12 cellular contexts compared by ENCODE assay signal in genomic region chr3:13475871-13476590, GRCh38. TPM values are rescaled to one million over a fixed set of nuclear protein-coding genes. Genes with fewer than 3 reads are reported as not detected.
DNase-seq lines count a peak whose midpoint lies in the region; ATAC-seq and TF ChIP-seq lines count a peak whose summit lies in the region.
"Had no signal": no experiment of that assay in that cellular context is flagged by ENCODE, and none has a peak within 500 bp of the region (broad histone marks: within the 10 kb centered on the region; RNA-seq: fewer than 3 reads in every experiment).

No MANE protein-coding gene starts in this region.

- 68 to 72% methylated on average over 7 of the region's 7 CpGs for WGBS in GM23248 (ENCODE audit: low coverage in 1 of 2, low lambda C conversion rate in 2 of 2, missing lambda C conversion rate in 2 of 2), 2 experiments
- WGBS in trophoblast cell (ENCODE audit: extremely low coverage, insufficient coverage, insufficient read length): no CpG with 5 or more reads among the region's 7 CpGs

- 0 out of 2 replicates have a peak, but pooled peaks cover 4% of the 10 kb centered on the region for H3F3A ChIP-seq in GM23248 (ENCODE audit: insufficient read depth)

- H3K4me1 ChIP-seq in GM23248 (ENCODE audit: insufficient read depth) (peaks cover 3% of the 10 kb centered on the region; the same call in 1 of the 2 replicates), trophoblast cell (ENCODE audit: control insufficient read depth in 1 of 2, insufficient read depth in 2 of 2, low read length in 2 of 2) (peaks cover 7 to 23% of the 10 kb centered on the region in 2 experiments)

- no peak overlapping the region for H3K18ac ChIP-seq in trophoblast cell (ENCODE audit: low read length)

- H4K8ac ChIP-seq in trophoblast cell (ENCODE audit: low read depth, low read length): no peak overlapping the region

- in situ Hi-C loops in GM23248 (cut with MboI): loop anchor here (25.0 kb wide), 1 partner anchor 411 kb away; the partner anchor contains the start of gene WNT7A

- H2BK120ac ChIP-seq in trophoblast cell (ENCODE audit: insufficient read depth, low read length, poor library complexity): no peak overlapping the region

- H3K27ac ChIP-seq in C4-2B (peak overlapping the region; percentile 67), GM23248 (no peak overlapping the region), trophoblast cell (ENCODE audit: low read depth, low read length) (no peak overlapping the region)

- H3K23ac ChIP-seq in trophoblast cell (ENCODE audit: low read length): no peak overlapping the region

- H3K4ac ChIP-seq in trophoblast cell (ENCODE audit: low read depth, low read length): no peak overlapping the region

- no peak overlapping the region for H2AK5ac ChIP-seq in trophoblast cell (ENCODE audit: low read length)

- DNase-seq in GM23248: peak; percentile 30
- DNase-seq in RPMI7951 (ENCODE audit: low read depth): peak; percentile 70
- DNase-seq in trophoblast cell: peak; percentile 67 to 82
- no peak for DNase-seq in Ammon's horn (ENCODE audit: low spot score)
- DNase-seq in GOT3 (lab: John Stamatoyannopoulos, UW): no peak
- DNase-seq: NCI-H2081, T1000 had no signal

- H3K9ac ChIP-seq in GM23248 (no peak overlapping the region), trophoblast cell (ENCODE audit: low read length) (no peak overlapping the region)

- H3K79me2 ChIP-seq in GM23248 (ENCODE audit: insufficient read depth) (no peaks in the 10 kb centered on the region), trophoblast cell (ENCODE audit: control insufficient read depth, insufficient read depth, low read length, poor library complexity) (peaks cover 4% of the 10 kb centered on the region)

- no peaks in the 10 kb centered on the region for H3K9me2 ChIP-seq in GM23248 (ENCODE audit: insufficient read depth)

- no peaks in the 10 kb centered on the region; the same call in 1 of the 2 replicates for H3K27me3 ChIP-seq in GM23248 (replicated peaks; ENCODE audit: insufficient read depth)
- no peaks in the 10 kb centered on the region for H3K27me3 ChIP-seq in trophoblast cell (ENCODE audit: insufficient read depth, low read length)

- H4K20me1 ChIP-seq in GM23248 (ENCODE audit: insufficient read depth): no peaks in the 10 kb centered on the region

- no peak overlapping the region for H2BK5ac ChIP-seq in trophoblast cell (ENCODE audit: low read depth, low read length, poor library complexity)

- H3K4me2 ChIP-seq in GM23248 (ENCODE audit: unreplicated experiment) (no peak overlapping the region), trophoblast cell (ENCODE audit: low read length) (no peak overlapping the region)

- H3K9me3 ChIP-seq in GM23248 (ENCODE audit: low read depth) (no peaks in the 10 kb centered on the region), trophoblast cell (ENCODE audit: insufficient read depth, low read depth, low read length) (peaks cover 1% of the 10 kb centered on the region)

- H3K4me3 ChIP-seq in GM23248 (no peak overlapping the region), trophoblast cell (ENCODE audit: low read depth, low read length) (no peak overlapping the region)

- H4K91ac ChIP-seq in trophoblast cell (ENCODE audit: low read depth, low read length): no peak overlapping the region

- ATAC-seq in GM18870 (IDR thresholded peaks at IDR 0.05; ENCODE audit: unreplicated experiment): no peak
- ATAC-seq: activated CD4-positive, CD25-positive, alpha-beta regulatory T cell treated with anti-CD3 and anti-CD28 coated beads, Interleukin-2, amount 50 U/mL, for 24 hours; SK-N-SH treated with all-trans-retinoic acid at 6 μM for 48 hours; stimulated activated memory B cell treated with anti-CD40 and anti-IgM and Interleukin-4, amounts not matched to agents 10 μg/mL and 1 μg/mL and 100 μg/mL, for 72 hours had no signal

- no peak overlapping the region for H2BK12ac ChIP-seq in trophoblast cell (ENCODE audit: low read length)

- H3K36me3 ChIP-seq in GM23248 (ENCODE audit: low read depth) (no peaks in the 10 kb centered on the region), trophoblast cell (ENCODE audit: control insufficient read depth in 1 of 2, insufficient read depth in 2 of 2, low read length in 2 of 2) (no peaks in the 10 kb centered on the region)

- H3K14ac ChIP-seq in trophoblast cell (ENCODE audit: low read length): no peak overlapping the region

- H3K79me1 ChIP-seq in trophoblast cell (ENCODE audit: low read length): peaks cover 9% of the 10 kb centered on the region

- H2AFZ ChIP-seq in GM23248 (no peak overlapping the region), trophoblast cell (ENCODE audit: insufficient read depth, low read length, poor library complexity) (no peak overlapping the region)

- TF ChIP-seq CTCF in C4-2B (conservative IDR thresholded peaks at IDR 0.05): no peak

- H4K12ac ChIP-seq in trophoblast cell (ENCODE audit: low read depth, low read length): no peak overlapping the region

RNA-seq across cellular contexts. Expression of gene HDAC11, which starts 4.1 kb away (rescaled TPM):
- 8.7 and 12.2 TPM in 2 replicates for total RNA-seq in GM23248 (2014; rRNA removed; shearing (Covaris generic))
- 11.7 and 12.1 TPM in 2 replicates for polyA plus RNA-seq in GM23248 (2016; fragmentation: Nextera tagmentation; extraction: Ambion mirVana)
- total RNA-seq in RPMI7951 (2014; rRNA removed; shearing (Covaris generic)): 9.4 and 16.0 TPM in 2 replicates
- polyA plus RNA-seq in trophoblast cell (2013): 3.4 and 3.8 TPM in 2 replicates

RNA-seq across cellular contexts. Expression of gene NUP210, which starts 55.9 kb away (rescaled TPM):
- total RNA-seq in GM23248 (2014; rRNA removed; shearing (Covaris generic)): under 0.01 TPM in 1 of 2 replicates, not detected in the other
- 0.04 and 0.18 TPM in 2 replicates for polyA plus RNA-seq in GM23248 (2016; fragmentation: Nextera tagmentation; extraction: Ambion mirVana)
- total RNA-seq in RPMI7951 (2014; rRNA removed; shearing (Covaris generic)): 0.24 and 0.29 TPM in 2 replicates
- 5.4 and 5.8 TPM in 2 replicates for polyA plus RNA-seq in trophoblast cell (2013)

Comparison
In these comparisons a context has a peak if more than half of its experiments do, and no peak if none do; other contexts are left out.
1. DNase-seq: peak in GM23248 (single experiment), RPMI7951 (single experiment) and trophoblast cell (2 of 2); none in Ammon's horn (single experiment) and GOT3 (single experiment).